8 cellular contexts compared by ENCODE assay signal in the genomic region with DNA sequence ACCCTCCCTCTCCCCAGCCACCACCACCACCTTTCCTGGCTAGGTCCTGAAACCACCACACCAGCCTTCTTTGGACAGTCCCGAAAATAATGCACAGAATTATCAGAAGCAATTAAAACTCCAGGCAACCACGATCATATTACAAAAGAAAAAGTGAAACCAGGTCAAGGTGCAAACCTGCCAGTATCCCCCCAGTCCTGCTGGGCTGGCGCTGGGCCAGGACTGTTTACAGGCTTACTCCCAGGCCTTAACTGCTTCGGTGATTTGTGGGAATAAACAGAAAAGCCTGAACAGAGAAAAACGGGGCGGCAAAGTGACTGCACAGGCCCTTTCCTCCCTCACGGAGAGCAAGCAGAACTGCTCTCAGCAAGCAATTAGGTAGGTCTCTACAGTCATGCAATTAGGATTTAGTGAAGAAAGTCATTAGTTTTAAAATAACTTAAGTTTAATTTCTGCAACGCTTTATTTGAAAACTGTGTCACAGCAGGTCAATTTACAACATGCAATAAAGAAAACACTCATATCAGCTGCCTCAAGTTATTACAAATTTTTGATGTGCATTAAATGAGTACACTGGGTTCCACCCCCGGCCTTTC. TPM values are rescaled to one million over a fixed set of nuclear protein-coding genes. Genes with fewer than 3 reads are reported as not detected.
DNase-seq lines count a peak whose midpoint lies in the region; ATAC-seq and TF ChIP-seq lines count a peak whose summit lies in the region.

No MANE protein-coding gene starts in this region.

- no peak overlapping the region for H3K4ac ChIP-seq in trophoblast cell (ENCODE audit: low read depth, low read length)

- H2BK5ac ChIP-seq in trophoblast cell (ENCODE audit: low read depth, low read length, poor library complexity), result no peak overlapping the region

- H3K9ac ChIP-seq in trophoblast cell (ENCODE audit: low read length), result no peak overlapping the region

- intact Hi-C loops in activated T-helper 1 cell treated with anti-CD3 and anti-CD28 coated beads, Interleukin-12 subunit alpha, Interleukin-12 subunit beta, Interleukin-2, Interleukin-4 antibody, amounts not matched to agents 30 ng/mL and 10 ng/mL and 1 ng/mL, durations not matched to agents 14 hours and 24 hours and 36 hours (cut with micrococcal nuclease), result no loop called here

- H3K27me3 ChIP-seq in GM06990 (replicated peaks; ENCODE audit: control insufficient read depth, insufficient read depth, low read length), result no peaks in the 10 kb centered on the region
- H3K27me3 ChIP-seq in trophoblast cell (ENCODE audit: insufficient read depth, low read length), result no peaks in the 10 kb centered on the region

- no peak overlapping the region for H3K18ac ChIP-seq in trophoblast cell (ENCODE audit: low read length)

- no peak overlapping the region for H2BK120ac ChIP-seq in trophoblast cell (ENCODE audit: insufficient read depth, low read length, poor library complexity)

- no peak overlapping the region for H3K27ac ChIP-seq in trophoblast cell (ENCODE audit: low read depth, low read length)

- H3K79me2 ChIP-seq in trophoblast cell (ENCODE audit: control insufficient read depth, insufficient read depth, low read length, poor library complexity), result peaks cover 9% of the 10 kb centered on the region

- no peak overlapping the region for H2AK5ac ChIP-seq in trophoblast cell (ENCODE audit: low read length)

- H3K4me1 ChIP-seq in trophoblast cell (ENCODE audit: control insufficient read depth in 1 of 2, insufficient read depth in 2 of 2, low read length in 2 of 2), result peaks cover 2% of the 10 kb centered on the region in 2 experiments

- no peak overlapping the region for H3K14ac ChIP-seq in trophoblast cell (ENCODE audit: low read length)

- H4K12ac ChIP-seq in trophoblast cell (ENCODE audit: low read depth, low read length), result no peak overlapping the region

- H3K4me2 ChIP-seq in trophoblast cell (ENCODE audit: low read length), result peak overlapping the region; percentile 89

- no peak overlapping the region for H4K8ac ChIP-seq in trophoblast cell (ENCODE audit: low read depth, low read length)

- H3K4me3 Mint-ChIP-seq in activated T-helper 1 cell treated with anti-CD3 and anti-CD28 coated beads, Interleukin-12 subunit alpha, Interleukin-12 subunit beta, Interleukin-2, Interleukin-4 antibody, amounts not matched to agents 30 ng/mL and 10 ng/mL and 1 ng/mL, durations not matched to agents 14 hours and 24 hours and 36 hours, result peak overlapping the region; percentile 91

- TF ChIP-seq CTCF in GM06990 (IDR thresholded peaks at IDR 0.05; ENCODE audit: insufficient read depth, low read length, poor library complexity, severe bottlenecking) (no peak), foreskin fibroblast (IDR thresholded peaks at IDR 0.05; ENCODE audit: low read depth, low read length) (no peak)

- WGBS in trophoblast cell (ENCODE audit: extremely low coverage, insufficient coverage, insufficient read length), result no CpG with 5 or more reads among the region's 9 CpGs

- no peak overlapping the region for H3K23ac ChIP-seq in trophoblast cell (ENCODE audit: low read length)

- H2AFZ ChIP-seq in trophoblast cell (ENCODE audit: insufficient read depth, low read length, poor library complexity), result no peak overlapping the region

- H3K9me3 Mint-ChIP-seq in activated T-helper 1 cell treated with anti-CD3 and anti-CD28 coated beads, Interleukin-12 subunit alpha, Interleukin-12 subunit beta, Interleukin-2, Interleukin-4 antibody, amounts not matched to agents 30 ng/mL and 10 ng/mL and 1 ng/mL, durations not matched to agents 14 hours and 24 hours and 36 hours, result no peaks in the 10 kb centered on the region

- H3K36me3 ChIP-seq in GM06990 (ENCODE audit: control insufficient read depth, insufficient read depth, low read length), result no peaks in the 10 kb centered on the region
- H3K36me3 ChIP-seq in trophoblast cell (ENCODE audit: control insufficient read depth in 1 of 2, insufficient read depth in 2 of 2, low read length in 2 of 2), result no peaks in the 10 kb centered on the region

- no peak overlapping the region for H2BK12ac ChIP-seq in trophoblast cell (ENCODE audit: low read length)

- H3K4me3 ChIP-seq in GM06990 (replicated peaks; ENCODE audit: low read depth, low read length) (peak overlapping the region; percentile 55), foreskin fibroblast (ENCODE audit: low read depth in 1 of 2, low read length in 2 of 2) (peak overlapping the region; percentile 54 to 71), trophoblast cell (ENCODE audit: low read depth, low read length) (peak overlapping the region; percentile 70)

- H3K4me1 Mint-ChIP-seq in activated T-helper 1 cell treated with anti-CD3 and anti-CD28 coated beads, Interleukin-12 subunit alpha, Interleukin-12 subunit beta, Interleukin-2, Interleukin-4 antibody, amounts not matched to agents 30 ng/mL and 10 ng/mL and 1 ng/mL, durations not matched to agents 14 hours and 24 hours and 36 hours (ENCODE audit: low read depth), result peaks cover 45% of the 10 kb centered on the region

- no peaks in the 10 kb centered on the region for H3K9me3 ChIP-seq in trophoblast cell (ENCODE audit: insufficient read depth, low read depth, low read length)

- H3K36me3 Mint-ChIP-seq in activated T-helper 1 cell treated with anti-CD3 and anti-CD28 coated beads, Interleukin-12 subunit alpha, Interleukin-12 subunit beta, Interleukin-2, Interleukin-4 antibody, amounts not matched to agents 30 ng/mL and 10 ng/mL and 1 ng/mL, durations not matched to agents 14 hours and 24 hours and 36 hours (ENCODE audit: low read depth), result peaks cover 8% of the 10 kb centered on the region

- H3K27ac Mint-ChIP-seq in activated T-helper 1 cell treated with anti-CD3 and anti-CD28 coated beads, Interleukin-12 subunit alpha, Interleukin-12 subunit beta, Interleukin-2, Interleukin-4 antibody, amounts not matched to agents 30 ng/mL and 10 ng/mL and 1 ng/mL, durations not matched to agents 14 hours and 24 hours and 36 hours, result peak overlapping the region; percentile 80

- H3K79me1 ChIP-seq in trophoblast cell (ENCODE audit: low read length), result peaks cover 8% of the 10 kb centered on the region

- no peak overlapping the region for H4K91ac ChIP-seq in trophoblast cell (ENCODE audit: low read depth, low read length)

- ATAC-seq in HG02840 (IDR thresholded peaks at IDR 0.05; ENCODE audit: low FRiP score, unreplicated experiment) (no peak), GM21447 (IDR thresholded peaks at IDR 0.05; ENCODE audit: unreplicated experiment) (no peak)

- no peak for DNase-seq in GM06990 (ENCODE audit: extremely low read depth, insufficient read length)
- peak; percentile 59 for DNase-seq in NCI-H2227 treated with DMSO at 0.1 percent for 48 hours (lab: John Stamatoyannopoulos, UW)
- peak; percentile 34 for DNase-seq in activated T-helper 1 cell treated with anti-CD3 and anti-CD28 coated beads, Interleukin-12 subunit alpha, Interleukin-12 subunit beta, Interleukin-2, Interleukin-4 antibody, amounts not matched to agents 30 ng/mL and 10 ng/mL and 1 ng/mL, durations not matched to agents 14 hours and 24 hours and 36 hours (ENCODE audit: low spot score)
- peak in 1 of 2 donors; percentile 41 for DNase-seq in foreskin fibroblast
- no peak for DNase-seq in trophoblast cell
- no peak for DNase-seq in HK-2 (ENCODE audit: unreplicated experiment)

- peaks cover 11% of the 10 kb centered on the region for H3K27me3 Mint-ChIP-seq in activated T-helper 1 cell treated with anti-CD3 and anti-CD28 coated beads, Interleukin-12 subunit alpha, Interleukin-12 subunit beta, Interleukin-2, Interleukin-4 antibody, amounts not matched to agents 30 ng/mL and 10 ng/mL and 1 ng/mL, durations not matched to agents 14 hours and 24 hours and 36 hours (ENCODE audit: insufficient read depth)

RNA-seq across cellular contexts. Expression of a gene that starts 1.3 kb away (rescaled TPM):
- 41.3 and 42.1 TPM in 2 replicates for total RNA-seq in activated T-helper 1 cell treated with anti-CD3 and anti-CD28 coated beads, Interleukin-12 subunit alpha, Interleukin-12 subunit beta, Interleukin-2, Interleukin-4 antibody, amounts not matched to agents 30 ng/mL and 10 ng/mL and 1 ng/mL, durations not matched to agents 14 hours and 24 hours and 36 hours
- polyA plus RNA-seq in trophoblast cell (2013), result 7.3 and 8.1 TPM in 2 replicates

Comparison
In these comparisons a context has a peak if more than half of its experiments do, and no peak if none do; other contexts are left out.
1. DNase-seq: peak in NCI-H2227 treated with DMSO at 0.1 percent for 48 hours (single experiment) and activated T-helper 1 cell treated with anti-CD3 and anti-CD28 coated beads, Interleukin-12 subunit alpha, Interleukin-12 subunit beta, Interleukin-2, Interleukin-4 antibody, amounts not matched to agents 30 ng/mL and 10 ng/mL and 1 ng/mL, durations not matched to agents 14 hours and 24 hours and 36 hours (single experiment); none in GM06990 (single experiment), trophoblast cell (0 of 2) and HK-2 (single experiment).
2. Peak in every context shown above with its lines, with median percentiles within 50 percentile points of each other: H3K4me3 ChIP-seq.